14 cellular contexts compared by ENCODE assay signal in the genomic region with DNA sequence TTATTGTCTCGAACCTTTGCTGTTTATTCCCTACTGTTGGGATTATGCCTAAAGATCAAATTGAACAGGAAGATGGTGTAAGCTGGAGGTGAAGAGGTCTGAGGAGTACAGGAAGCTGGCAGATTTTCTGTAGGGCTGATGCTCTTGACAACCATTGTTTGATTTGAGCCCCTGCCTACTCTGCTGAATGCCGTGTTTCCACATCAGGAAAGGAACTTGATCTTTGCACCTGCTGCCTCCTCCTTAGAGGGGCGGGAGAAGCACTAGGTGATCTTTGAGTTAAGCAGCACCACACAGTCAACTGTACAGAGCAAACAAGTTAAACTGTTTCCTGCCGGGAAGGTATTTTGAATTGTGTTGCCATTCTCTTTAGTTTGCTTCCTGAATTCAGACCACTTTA.
DNase-seq lines count a peak whose midpoint lies in the region; ATAC-seq and TF ChIP-seq lines count a peak whose summit lies in the region.
"Had no signal": no experiment of that assay in that cellular context is flagged by ENCODE, and none has a peak within 500 bp of the region (broad histone marks: within the 10 kb centered on the region; RNA-seq: fewer than 3 reads in every experiment).

No MANE protein-coding gene starts in this region.

- DNase-seq in GM23338 (ENCODE audit: low spot score) (peak; percentile 36), NCI-H2081 treated with DMSO at 0.1 percent for 48 hours (lab: John Stamatoyannopoulos, UW) (peak; percentile 91), SHP77 treated with DMSO at 0.1 percent for 48 hours (lab: John Stamatoyannopoulos, UW) (peak; percentile 59), lung microvascular endothelial cell (ENCODE audit: low read depth in 2 of 2) (peak; percentile 80 to 94), WERI-Rb-1 (no peak)
- no peak for DNase-seq in activated CD8-positive, alpha-beta T cell treated with anti-CD3 and anti-CD28 coated beads, Interleukin-2, amount 10 ng/mL, durations not matched to agents 7 days and 5 days
- DNase-seq: activated CD8-positive, alpha-beta memory T cell treated with anti-CD3 and anti-CD28 coated beads for 24 hours; activated effector memory CD4-positive, alpha-beta T cell treated with anti-CD3 and anti-CD28 coated beads, Interleukin-2, amount 50 U/mL, for 16 hours; Kasumi-1; NK-92 treated with Interleukin-12 subunit alpha and Interleukin-12 subunit beta, amount 100 ng/mL, for 24 hours; SJCRH30; stimulated activated CD4-positive, alpha-beta T cell treated with anti-CD3 and anti-CD28 coated beads, Interleukin-15, amount 100 ng/mL, for 24 hours had no signal

- no peak overlapping the region for H3K4me3 Mint-ChIP-seq in GM23338
- no peak overlapping the region for H3K4me3 Mint-ChIP-seq in activated CD8-positive, alpha-beta T cell treated with anti-CD3 and anti-CD28 coated beads, Interleukin-2, amount 10 ng/mL, durations not matched to agents 7 days and 5 days

- no peaks in the 10 kb centered on the region for H3K79me2 ChIP-seq in GM23338 (replicated peaks; ENCODE audit: insufficient read depth)

- H3K36me3 ChIP-seq in GM23338 (ENCODE audit: insufficient read depth) (no peaks in the 10 kb centered on the region), WERI-Rb-1 (no peaks in the 10 kb centered on the region)
- H3K36me3 ChIP-seq: SJCRH30 had no signal

- H4K20me1 ChIP-seq in GM23338 (replicated peaks; ENCODE audit: insufficient read depth): no peaks in the 10 kb centered on the region

- no peak overlapping the region for H3K4me3 ChIP-seq in GM23338
- no peak overlapping the region for H3K4me3 ChIP-seq in WERI-Rb-1 (ENCODE audit: low read depth, low read length)
- H3K4me3 ChIP-seq: SJCRH30 had no signal

- no peaks in the 10 kb centered on the region for H3K9me3 ChIP-seq in WERI-Rb-1 (ENCODE audit: severe bottlenecking)
- H3K9me3 ChIP-seq: SJCRH30 had no signal

- no peaks in the 10 kb centered on the region for H3K9me2 ChIP-seq in GM23338 (ENCODE audit: insufficient read depth)

- no peak overlapping the region for H2AFZ ChIP-seq in GM23338

- ATAC-seq in GM23338 (peak; percentile 79), HG02763 (IDR thresholded peaks at IDR 0.05; ENCODE audit: unreplicated experiment) (no peak), HG03135 (IDR thresholded peaks at IDR 0.05; ENCODE audit: unreplicated experiment) (no peak)
- ATAC-seq in activated CD8-positive, alpha-beta T cell treated with anti-CD3 and anti-CD28 coated beads, Interleukin-2, amount 10 ng/mL, durations not matched to agents 7 days and 5 days: no peak

- peaks cover 2% of the 10 kb centered on the region for H3K27me3 Mint-ChIP-seq in GM23338 (ENCODE audit: insufficient read depth, low read depth, poor library complexity)
- H3K27me3 Mint-ChIP-seq in activated CD8-positive, alpha-beta T cell treated with anti-CD3 and anti-CD28 coated beads, Interleukin-2, amount 10 ng/mL, durations not matched to agents 7 days and 5 days (ENCODE audit: low read depth): no peaks in the 10 kb centered on the region

- H3K27ac ChIP-seq in GM23338 (ENCODE audit: low read depth) (no peak overlapping the region), WERI-Rb-1 (no peak overlapping the region)
- H3K27ac ChIP-seq: SJCRH30 had no signal

- POLR2A ChIA-PET in activated CD8-positive, alpha-beta T cell treated with anti-CD3 and anti-CD28 coated beads, Interleukin-2, amount 10 ng/mL, durations not matched to agents 7 days and 5 days (lab: Charles Lee): no interaction called here

- no peaks in the 10 kb centered on the region; the same call in 2 of the 3 replicates for H3K9me3 Mint-ChIP-seq in GM23338
- peaks cover 3% of the 10 kb centered on the region for H3K9me3 Mint-ChIP-seq in activated CD8-positive, alpha-beta T cell treated with anti-CD3 and anti-CD28 coated beads, Interleukin-2, amount 10 ng/mL, durations not matched to agents 7 days and 5 days (ENCODE audit: insufficient read depth)

- H3K27me3 ChIP-seq in GM23338 (ENCODE audit: insufficient read depth) (no peaks in the 10 kb centered on the region), WERI-Rb-1 (ENCODE audit: insufficient read depth, low read depth, severe bottlenecking) (peaks cover 54% of the 10 kb centered on the region)
- H3K27me3 ChIP-seq: SJCRH30 had no signal

- no peak overlapping the region for H3K27ac Mint-ChIP-seq in GM23338
- no peak overlapping the region for H3K27ac Mint-ChIP-seq in activated CD8-positive, alpha-beta T cell treated with anti-CD3 and anti-CD28 coated beads, Interleukin-2, amount 10 ng/mL, durations not matched to agents 7 days and 5 days

- no peaks in the 10 kb centered on the region for H3K4me1 ChIP-seq in GM23338 (ENCODE audit: insufficient read depth)
- H3K4me1 ChIP-seq: SJCRH30 had no signal

- no peak overlapping the region for H3K4me2 ChIP-seq in GM23338

- no peak for TF ChIP-seq CTCF in GM23338 (conservative IDR thresholded peaks at IDR 0.05; ENCODE audit: low read depth in 2 of 2)
- no peak for TF ChIP-seq CTCF in WERI-Rb-1 (IDR thresholded peaks at IDR 0.05; ENCODE audit: low read depth, low read length)

- peaks cover 20% of the 10 kb centered on the region for H3K4me1 Mint-ChIP-seq in GM23338
- H3K4me1 Mint-ChIP-seq in activated CD8-positive, alpha-beta T cell treated with anti-CD3 and anti-CD28 coated beads, Interleukin-2, amount 10 ng/mL, durations not matched to agents 7 days and 5 days (ENCODE audit: low read depth): no peaks in the 10 kb centered on the region

- CTCF ChIA-PET in activated CD8-positive, alpha-beta T cell treated with anti-CD3 and anti-CD28 coated beads, Interleukin-2, amount 10 ng/mL, durations not matched to agents 7 days and 5 days (lab: Charles Lee): no interaction called here

- no peaks in the 10 kb centered on the region for H3F3A ChIP-seq in GM23338 (replicated peaks; ENCODE audit: low read depth)

- no peaks in the 10 kb centered on the region for H3K36me3 Mint-ChIP-seq in GM23338 (ENCODE audit: low read depth)
- H3K36me3 Mint-ChIP-seq in activated CD8-positive, alpha-beta T cell treated with anti-CD3 and anti-CD28 coated beads, Interleukin-2, amount 10 ng/mL, durations not matched to agents 7 days and 5 days (ENCODE audit: low read depth): no peaks in the 10 kb centered on the region

TF ChIP-seq in GM23338, 12 proteins besides CTCF, POLR2A, EP300 and RAD21 (continues in another document):
- no peak for TF ChIP-seq ETS1 (IDR thresholded peaks at IDR 0.05)
- TF ChIP-seq EZH2phosphoT487 (IDR thresholded peaks at IDR 0.05; ENCODE audit: unreplicated experiment): no peak
- TF ChIP-seq JUNB (IDR thresholded peaks at IDR 0.05; ENCODE audit: unreplicated experiment): no peak
- TF ChIP-seq POLR2AphosphoS5 (IDR thresholded peaks at IDR 0.05; ENCODE audit: low read depth): no peak

Comparison
In these comparisons a context has a peak if more than half of its experiments do, and no peak if none do; other contexts are left out.
1. DNase-seq: peak in GM23338 (single experiment), NCI-H2081 treated with DMSO at 0.1 percent for 48 hours (single experiment), SHP77 treated with DMSO at 0.1 percent for 48 hours (single experiment) and lung microvascular endothelial cell (2 of 2); none in WERI-Rb-1 (single experiment) and activated CD8-positive, alpha-beta T cell treated with anti-CD3 and anti-CD28 coated beads, Interleukin-2, amount 10 ng/mL, durations not matched to agents 7 days and 5 days (single experiment).